ENCODE assay signal across 17 cellular contexts in the genomic region with DNA sequence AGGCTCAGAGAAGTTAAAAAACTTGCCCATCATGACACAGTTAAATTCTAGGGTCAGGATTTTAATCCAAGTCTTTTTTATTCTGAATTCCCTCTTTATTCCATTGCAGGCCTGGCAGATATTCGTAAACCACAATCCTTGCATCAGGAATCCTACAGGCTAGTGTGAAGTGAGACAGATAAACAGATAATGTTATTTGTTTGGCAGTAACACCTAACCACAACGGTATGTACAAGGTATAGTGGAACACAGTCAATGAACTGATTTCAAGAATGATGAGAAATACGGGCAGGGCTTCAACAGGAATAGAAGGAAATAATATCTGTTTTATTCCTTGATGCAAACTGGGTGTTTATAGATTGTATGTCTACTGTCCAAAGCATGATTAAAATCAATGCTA.
"Had no signal": no experiment of that assay in that cellular context is flagged by ENCODE, and none has a peak within 500 bp of the region (broad histone marks: within the 10 kb centered on the region; RNA-seq: fewer than 3 reads in every experiment).

No MANE protein-coding gene starts in this region.

- FAIRE-seq: frontal cortex, urothelium cell line had no signal

- ATAC-seq: heart left ventricle; mucosa of descending colon; naive thymus-derived CD8-positive, alpha-beta T cell; psoas muscle; sciatic nerve had no signal

- DNase-seq: effector memory CD4-positive, alpha-beta T cell; heart left ventricle; hippocampal formation; mucosa of descending colon; naive thymus-derived CD8-positive, alpha-beta T cell; psoas muscle; retina; stimulated activated CD4-positive, alpha-beta T cell treated with anti-CD3 and anti-CD28 coated beads, Interleukin-2, amount 100 ng/mL, for 24 hours; stimulated activated CD4-positive, alpha-beta T cell treated with anti-CD3 and anti-CD28 coated beads, Interleukin-4, amount 100 ng/mL, for 4 hours; stimulated activated naive CD4-positive, alpha-beta T cell; stomach; substantia nigra had no signal

- H3K4me3 ChIP-seq: heart left ventricle, mucosa of descending colon, psoas muscle, stomach had no signal

- H3K4me1 Mint-ChIP-seq: naive thymus-derived CD8-positive, alpha-beta T cell had no signal

- H3K4me1 ChIP-seq: heart left ventricle, psoas muscle had no signal

- H3K9me3 Mint-ChIP-seq: naive thymus-derived CD8-positive, alpha-beta T cell; type B pancreatic cell had no signal

- H3K27me3 ChIP-seq: neutrophil had no signal

- H3K36me3 Mint-ChIP-seq: type B pancreatic cell had no signal

- H3K36me3 ChIP-seq: heart left ventricle, neutrophil, stomach had no signal

- H3K9me3 ChIP-seq: heart left ventricle, mucosa of descending colon, neutrophil, psoas muscle, stomach had no signal

- H3K27ac Mint-ChIP-seq: naive thymus-derived CD8-positive, alpha-beta T cell; type B pancreatic cell had no signal

- H3K4me3 Mint-ChIP-seq: naive thymus-derived CD8-positive, alpha-beta T cell; type B pancreatic cell had no signal

- H3K27ac ChIP-seq: heart left ventricle, neutrophil, psoas muscle, stomach had no signal
